In genomic region chr4:145920205-145920604, GRCh38 we compare ENCODE assay signal across 12 cellular contexts. TPM values are rescaled to one million over a fixed set of nuclear protein-coding genes. Genes with fewer than 3 reads are reported as not detected.
DNase-seq lines count a peak whose midpoint lies in the region; ATAC-seq and TF ChIP-seq lines count a peak whose summit lies in the region.
"Had no signal": no experiment of that assay in that cellular context is flagged by ENCODE, and none has a peak within 500 bp of the region (broad histone marks: within the 10 kb centered on the region; RNA-seq: fewer than 3 reads in every experiment).

No MANE protein-coding gene starts in this region.

- no peaks in the 10 kb centered on the region for H3K27me3 ChIP-seq in SJSA1 (replicated peaks)
- H3K27me3 ChIP-seq in effector memory CD4-positive, alpha-beta T cell (replicated peaks; ENCODE audit: control insufficient read depth, insufficient read depth, low read length, poor library complexity, severe bottlenecking) = no peaks in the 10 kb centered on the region

- TF ChIP-seq CTCF in AG09309 (IDR thresholded peaks at IDR 0.05; ENCODE audit: control insufficient read depth, insufficient read depth, low read depth, low read length, missing control alignments) (no peak), omental fat pad (IDR thresholded peaks at IDR 0.05) (no peak)

- peak overlapping the region; percentile 64 for H3K27ac ChIP-seq in SJSA1
- no peak overlapping the region for H3K27ac ChIP-seq in effector memory CD4-positive, alpha-beta T cell (ENCODE audit: insufficient read depth, low read length, poor library complexity, severe bottlenecking)
- H3K27ac ChIP-seq: VCaP had no signal

- peaks cover 14% of the 10 kb centered on the region for H3K4me1 ChIP-seq in SJSA1 (replicated peaks)
- H3K4me1 ChIP-seq in effector memory CD4-positive, alpha-beta T cell (ENCODE audit: control insufficient read depth, insufficient read depth, low read length, poor library complexity, severe bottlenecking) = no peaks in the 10 kb centered on the region

- H3K4me3 ChIP-seq in AG09309 (ENCODE audit: control insufficient read depth, low read depth, low read length) (no peak overlapping the region), SJSA1 (no peak overlapping the region)
- H3K4me3 ChIP-seq in effector memory CD4-positive, alpha-beta T cell (ENCODE audit: insufficient read depth, low read depth, low read length, poor library complexity, severe bottlenecking) = no peak overlapping the region

- ATAC-seq in omental fat pad (ENCODE audit: low FRiP score) (peak; percentile 62), GM21515 (IDR thresholded peaks at IDR 0.05; ENCODE audit: unreplicated experiment) (no peak)

- H3K36me3 ChIP-seq in SJSA1 = peaks cover 11% of the 10 kb centered on the region; the same call in 1 of the 2 replicates
- H3K36me3 ChIP-seq in effector memory CD4-positive, alpha-beta T cell (ENCODE audit: control insufficient read depth, insufficient read depth, low read length) = no peaks in the 10 kb centered on the region

- H3K9me3 ChIP-seq in SJSA1 (replicated peaks) = no peaks in the 10 kb centered on the region
- H3K9me3 ChIP-seq in effector memory CD4-positive, alpha-beta T cell (ENCODE audit: control insufficient read depth, low read length) = no peaks in the 10 kb centered on the region

- DNase-seq in AG09309 (ENCODE audit: low read depth) (peak; percentile 91), SJSA1 (ENCODE audit: low read depth in 1 of 2, low spot score in 2 of 2) (peak; percentile 81 to 83), fibroblast of gingiva (ENCODE audit: low read depth) (peak; percentile 99), omental fat pad (ENCODE audit: low spot score) (no peak), hypothalamus (lab: John Stamatoyannopoulos, UW) (no peak)
- DNase-seq in effector memory CD4-positive, alpha-beta T cell = no peak
- DNase-seq in activated CD4-positive, alpha-beta T cell treated with anti-CD3 and anti-CD28 coated beads for 4 hours = no peak
- DNase-seq: activated effector memory CD4-positive, alpha-beta T cell treated with Interleukin-2 at 50 U/mL for 16 hours; NCI-H1105 treated with DMSO at 0.1 percent for 48 hours; stimulated activated naive CD4-positive, alpha-beta T cell had no signal

RNA-seq across cellular contexts. Expression of gene ZNF827, which starts 18.4 kb away (rescaled TPM):
- total RNA-seq in SJSA1 (2014; rRNA removed; shearing (Covaris generic)) = 4.3 and 9.2 TPM in 2 replicates
- total RNA-seq in omental fat pad = 10 to 100 TPM in 1 of 4 donors, 1 to 10 TPM in 3; 5.2 to 11.8 (median 7.1) TPM

Comparison
In these comparisons a context has a peak if more than half of its experiments do, and no peak if none do; other contexts are left out.
1. DNase-seq: peak in AG09309 (single experiment), SJSA1 (2 of 2) and fibroblast of gingiva (single experiment); none in omental fat pad (single experiment), effector memory CD4-positive, alpha-beta T cell (0 of 3), activated CD4-positive, alpha-beta T cell treated with anti-CD3 and anti-CD28 coated beads for 4 hours (0 of 2) and hypothalamus (0 of 51).